Comparison of ENCODE assay signal across 10 cellular contexts in the genomic region with DNA sequence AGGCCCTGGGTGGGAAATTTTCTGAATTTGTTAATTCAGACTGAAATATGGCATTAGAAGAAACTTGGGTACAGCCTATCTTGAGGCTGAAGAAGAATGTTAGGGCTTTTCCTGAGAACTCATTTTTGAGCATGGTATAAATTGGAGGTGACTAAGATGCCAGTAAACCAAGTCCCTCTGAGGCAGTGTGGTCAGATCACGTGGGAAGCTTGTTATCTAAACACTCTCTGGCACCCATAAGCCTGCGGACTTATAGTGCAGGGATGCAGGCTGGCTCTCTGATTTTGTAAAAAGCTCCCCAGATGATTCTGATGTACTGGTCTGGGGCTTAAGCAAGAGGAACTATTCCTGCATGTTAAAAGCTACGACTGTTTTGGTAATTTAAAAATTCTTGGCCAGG. TPM values are rescaled to one million over a fixed set of nuclear protein-coding genes. Genes with fewer than 3 reads are reported as not detected.
DNase-seq lines count a peak whose midpoint lies in the region; ATAC-seq and TF ChIP-seq lines count a peak whose summit lies in the region.
"Had no signal": no experiment of that assay in that cellular context is flagged by ENCODE, and none has a peak within 500 bp of the region (broad histone marks: within the 10 kb centered on the region; RNA-seq: fewer than 3 reads in every experiment).

No MANE protein-coding gene starts in this region.

- no peak overlapping the region for H3K4me3 Mint-ChIP-seq in activated naive CD4-positive, alpha-beta T cell treated with anti-CD3 and anti-CD28 coated beads for 36 hours
- H3K4me3 Mint-ChIP-seq in activated naive CD4-positive, alpha-beta T cell treated with anti-CD3 and anti-CD28 coated beads, Interleukin-2, amount 10 ng/mL, durations not matched to agents 7 days and 5 days: no peak overlapping the region
- H3K4me3 Mint-ChIP-seq in endothelial cell (ENCODE audit: unreplicated experiment): no peak overlapping the region
- H3K4me3 Mint-ChIP-seq in stimulated activated memory B cell treated with anti-CD40 and anti-IgM and Interleukin-4, amounts not matched to agents 10 μg/mL and 1 μg/mL and 100 μg/mL, for 72 hours: no peak overlapping the region

- CTCF ChIA-PET in activated naive CD4-positive, alpha-beta T cell treated with anti-CD3 and anti-CD28 coated beads for 36 hours (lab: Charles Lee): interaction anchor here (0.6 kb wide), 1 partner anchor 183 kb away, joined by 5 read pairs; no protein-coding TSS in a partner anchor
- CTCF ChIA-PET in activated naive CD4-positive, alpha-beta T cell treated with anti-CD3 and anti-CD28 coated beads, Interleukin-2, amount 10 ng/mL, durations not matched to agents 7 days and 5 days (lab: Charles Lee): no interaction called here

- peaks cover 59% of the 10 kb centered on the region for H3K4me1 Mint-ChIP-seq in activated naive CD4-positive, alpha-beta T cell treated with anti-CD3 and anti-CD28 coated beads for 36 hours (ENCODE audit: low read depth)
- peaks cover 41% of the 10 kb centered on the region for H3K4me1 Mint-ChIP-seq in activated naive CD4-positive, alpha-beta T cell treated with anti-CD3 and anti-CD28 coated beads, Interleukin-2, amount 10 ng/mL, durations not matched to agents 7 days and 5 days
- H3K4me1 Mint-ChIP-seq in endothelial cell (ENCODE audit: unreplicated experiment): peaks cover 34% of the 10 kb centered on the region
- H3K4me1 Mint-ChIP-seq in stimulated activated memory B cell treated with anti-CD40 and anti-IgM and Interleukin-4, amounts not matched to agents 10 μg/mL and 1 μg/mL and 100 μg/mL, for 72 hours: peaks cover 47% of the 10 kb centered on the region

- DNase-seq in activated naive CD4-positive, alpha-beta T cell treated with anti-CD3 and anti-CD28 coated beads for 36 hours: peak; percentile 22
- no peak for DNase-seq in activated naive CD4-positive, alpha-beta T cell treated with anti-CD3 and anti-CD28 coated beads, Interleukin-2, amount 10 ng/mL, durations not matched to agents 7 days and 5 days
- peak; percentile 79 for DNase-seq in RPMI7951 (ENCODE audit: low read depth)
- DNase-seq in endothelial cell (ENCODE audit: low spot score): no peak
- no peak for DNase-seq in occipital lobe (lab: John Stamatoyannopoulos, UW)
- DNase-seq: substantia nigra had no signal

- intact Hi-C loops in activated naive CD4-positive, alpha-beta T cell treated with anti-CD3 and anti-CD28 coated beads for 36 hours (cut with micrococcal nuclease): no loop called here

- H3K27me3 Mint-ChIP-seq in activated naive CD4-positive, alpha-beta T cell treated with anti-CD3 and anti-CD28 coated beads for 36 hours (ENCODE audit: low read depth): no peaks in the 10 kb centered on the region
- no peaks in the 10 kb centered on the region for H3K27me3 Mint-ChIP-seq in activated naive CD4-positive, alpha-beta T cell treated with anti-CD3 and anti-CD28 coated beads, Interleukin-2, amount 10 ng/mL, durations not matched to agents 7 days and 5 days
- H3K27me3 Mint-ChIP-seq in endothelial cell (ENCODE audit: unreplicated experiment): peaks cover 6% of the 10 kb centered on the region
- H3K27me3 Mint-ChIP-seq in stimulated activated memory B cell treated with anti-CD40 and anti-IgM and Interleukin-4, amounts not matched to agents 10 μg/mL and 1 μg/mL and 100 μg/mL, for 72 hours: no peaks in the 10 kb centered on the region

- H3K9me3 Mint-ChIP-seq in activated naive CD4-positive, alpha-beta T cell treated with anti-CD3 and anti-CD28 coated beads for 36 hours: peaks cover 3% of the 10 kb centered on the region
- H3K9me3 Mint-ChIP-seq in activated naive CD4-positive, alpha-beta T cell treated with anti-CD3 and anti-CD28 coated beads, Interleukin-2, amount 10 ng/mL, durations not matched to agents 7 days and 5 days: no peaks in the 10 kb centered on the region
- H3K9me3 Mint-ChIP-seq in endothelial cell (ENCODE audit: unreplicated experiment): no peaks in the 10 kb centered on the region
- no peaks in the 10 kb centered on the region for H3K9me3 Mint-ChIP-seq in stimulated activated memory B cell treated with anti-CD40 and anti-IgM and Interleukin-4, amounts not matched to agents 10 μg/mL and 1 μg/mL and 100 μg/mL, for 72 hours

- no peak overlapping the region for H3K27ac Mint-ChIP-seq in activated naive CD4-positive, alpha-beta T cell treated with anti-CD3 and anti-CD28 coated beads for 36 hours
- no peak overlapping the region for H3K27ac Mint-ChIP-seq in activated naive CD4-positive, alpha-beta T cell treated with anti-CD3 and anti-CD28 coated beads, Interleukin-2, amount 10 ng/mL, durations not matched to agents 7 days and 5 days
- H3K27ac Mint-ChIP-seq in endothelial cell (ENCODE audit: unreplicated experiment): peak overlapping the region; percentile 65
- H3K27ac Mint-ChIP-seq in stimulated activated memory B cell treated with anti-CD40 and anti-IgM and Interleukin-4, amounts not matched to agents 10 μg/mL and 1 μg/mL and 100 μg/mL, for 72 hours: peak overlapping the region; percentile 40

- H3K36me3 Mint-ChIP-seq in activated naive CD4-positive, alpha-beta T cell treated with anti-CD3 and anti-CD28 coated beads for 36 hours (ENCODE audit: low read depth): peaks cover 18% of the 10 kb centered on the region
- peaks cover 36% of the 10 kb centered on the region for H3K36me3 Mint-ChIP-seq in activated naive CD4-positive, alpha-beta T cell treated with anti-CD3 and anti-CD28 coated beads, Interleukin-2, amount 10 ng/mL, durations not matched to agents 7 days and 5 days
- H3K36me3 Mint-ChIP-seq in endothelial cell (ENCODE audit: low read depth, unreplicated experiment): peaks cover 22% of the 10 kb centered on the region
- H3K36me3 Mint-ChIP-seq in stimulated activated memory B cell treated with anti-CD40 and anti-IgM and Interleukin-4, amounts not matched to agents 10 μg/mL and 1 μg/mL and 100 μg/mL, for 72 hours: peaks cover 43% of the 10 kb centered on the region

- peak; percentile 54 for ATAC-seq in stimulated activated memory B cell treated with anti-CD40 and anti-IgM and Interleukin-4, amounts not matched to agents 10 μg/mL and 1 μg/mL and 100 μg/mL, for 72 hours
- ATAC-seq in SK-N-SH treated with all-trans-retinoic acid at 6 μM for 48 hours (no peak), HG03025 (IDR thresholded peaks at IDR 0.05; ENCODE audit: low FRiP score, unreplicated experiment) (no peak)
- ATAC-seq: sciatic nerve had no signal

- no peak for TF ChIP-seq CTCF in endothelial cell (IDR thresholded peaks at IDR 0.05; ENCODE audit: unreplicated experiment)

TF ChIP-seq in SK-N-SH treated with all-trans-retinoic acid at 6 μM for 48 hours, 23 proteins besides CTCF, POLR2A, EP300 and RAD21:
- no peak for TF ChIP-seq CSDC2 (CRISPR knock-in tag; IDR thresholded peaks at IDR 0.05)
- TF ChIP-seq RARB (CRISPR knock-in tag; IDR thresholded peaks at IDR 0.05): no peak
- TF ChIP-seq ZFP30 (CRISPR knock-in tag; IDR thresholded peaks at IDR 0.05): no peak
- TF ChIP-seq BACH2 (CRISPR knock-in tag; IDR thresholded peaks at IDR 0.05; ENCODE audit: borderline replicate concordance): no peak
- TF ChIP-seq POU6F1 (CRISPR knock-in tag; IDR thresholded peaks at IDR 0.05; ENCODE audit: borderline replicate concordance, low read depth): no peak
- no peak for TF ChIP-seq CSRNP3 (CRISPR knock-in tag; IDR thresholded peaks at IDR 0.05)
- no peak for TF ChIP-seq TOX (CRISPR knock-in tag; IDR thresholded peaks at IDR 0.05; ENCODE audit: borderline replicate concordance)
- TF ChIP-seq, protein P1, sequence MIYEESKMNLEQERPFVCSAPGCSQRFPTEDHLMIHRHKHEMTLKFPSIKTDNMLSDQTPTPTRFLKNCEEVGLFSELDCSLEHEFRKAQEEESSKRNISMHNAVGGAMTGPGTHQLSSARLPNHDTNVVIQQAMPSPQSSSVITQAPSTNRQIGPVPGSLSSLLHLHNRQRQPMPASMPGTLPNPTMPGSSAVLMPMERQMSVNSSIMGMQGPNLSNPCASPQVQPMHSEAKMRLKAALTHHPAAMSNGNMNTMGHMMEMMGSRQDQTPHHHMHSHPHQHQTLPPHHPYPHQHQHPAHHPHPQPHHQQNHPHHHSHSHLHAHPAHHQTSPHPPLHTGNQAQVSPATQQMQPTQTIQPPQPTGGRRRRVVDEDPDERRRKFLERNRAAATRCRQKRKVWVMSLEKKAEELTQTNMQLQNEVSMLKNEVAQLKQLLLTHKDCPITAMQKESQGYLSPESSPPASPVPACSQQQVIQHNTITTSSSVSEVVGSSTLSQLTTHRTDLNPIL (CRISPR knock-in tag; IDR thresholded peaks at IDR 0.05; ENCODE audit: low read depth): no peak
- no peak for TF ChIP-seq ESRRG (CRISPR knock-in tag; IDR thresholded peaks at IDR 0.05)
- TF ChIP-seq PPARA (CRISPR knock-in tag; IDR thresholded peaks at IDR 0.05; ENCODE audit: borderline replicate concordance): no peak
- no peak for TF ChIP-seq ZC3H10 (CRISPR knock-in tag; IDR thresholded peaks at IDR 0.05)
- no peak for TF ChIP-seq ZNF565 (CRISPR knock-in tag; conservative IDR thresholded peaks at IDR 0.05; ENCODE audit: low read depth)

RNA-seq across cellular contexts. Expression of gene MTMR12, which starts 34.3 kb away (rescaled TPM):
- 10 to 100 TPM; 14.1 to 16.0 TPM for total RNA-seq in activated naive CD4-positive, alpha-beta T cell treated with anti-CD3 and anti-CD28 coated beads for 36 hours
- total RNA-seq in RPMI7951 (2014; rRNA removed; shearing (Covaris generic)): 8.7 and 9.1 TPM in 2 replicates
- total RNA-seq in endothelial cell (ENCODE audit: unreplicated experiment): 39.4 TPM
- 23.2 TPM for total RNA-seq in occipital lobe

Comparison
In these comparisons a context has a peak if more than half of its experiments do, and no peak if none do; other contexts are left out.
1. DNase-seq: peak in activated naive CD4-positive, alpha-beta T cell treated with anti-CD3 and anti-CD28 coated beads for 36 hours (single experiment) and RPMI7951 (single experiment); none in activated naive CD4-positive, alpha-beta T cell treated with anti-CD3 and anti-CD28 coated beads, Interleukin-2, amount 10 ng/mL, durations not matched to agents 7 days and 5 days (single experiment), endothelial cell (single experiment) and occipital lobe (single experiment).
2. H3K27ac Mint-ChIP-seq: peak in endothelial cell (single experiment) and stimulated activated memory B cell treated with anti-CD40 and anti-IgM and Interleukin-4, amounts not matched to agents 10 μg/mL and 1 μg/mL and 100 μg/mL, for 72 hours (single experiment); none in activated naive CD4-positive, alpha-beta T cell treated with anti-CD3 and anti-CD28 coated beads for 36 hours (single experiment) and activated naive CD4-positive, alpha-beta T cell treated with anti-CD3 and anti-CD28 coated beads, Interleukin-2, amount 10 ng/mL, durations not matched to agents 7 days and 5 days (single experiment).